In the genomic region with DNA sequence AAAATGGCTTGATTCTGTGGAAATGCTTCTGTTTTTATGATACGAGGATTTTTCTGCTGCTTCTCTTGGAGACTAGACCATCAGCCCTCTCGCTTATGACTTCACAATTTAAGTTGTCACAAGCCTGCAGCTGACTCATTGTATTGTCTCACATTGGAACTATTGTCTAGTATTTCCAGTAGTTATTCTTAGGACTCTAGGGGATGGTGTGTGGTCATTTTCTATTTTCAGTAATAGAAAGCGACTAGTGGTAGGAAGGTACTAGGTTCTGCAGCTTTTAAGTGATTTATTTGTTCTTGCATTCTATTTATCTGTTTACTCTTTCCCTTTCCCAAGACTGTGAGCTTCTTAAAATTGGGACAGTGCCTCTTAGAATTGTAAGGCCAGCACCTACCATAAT, we compare ENCODE assay signal across 9 cellular contexts.
DNase-seq lines count a peak whose midpoint lies in the region; ATAC-seq and TF ChIP-seq lines count a peak whose summit lies in the region.
"Had no signal": no experiment of that assay in that cellular context is flagged by ENCODE, and none has a peak within 500 bp of the region (broad histone marks: within the 10 kb centered on the region; RNA-seq: fewer than 3 reads in every experiment).

No MANE protein-coding gene starts in this region.

- no peaks in the 10 kb centered on the region for H3K27me3 Mint-ChIP-seq in activated CD8-positive, alpha-beta memory T cell treated with anti-CD3 and anti-CD28 coated beads, Interleukin-2, amount 10 ng/mL, durations not matched to agents 7 days and 5 days

- H3K27me3 ChIP-seq in breast epithelium (no peaks in the 10 kb centered on the region), transverse colon (no peaks in the 10 kb centered on the region)

- H3K9me3 Mint-ChIP-seq in activated CD8-positive, alpha-beta memory T cell treated with anti-CD3 and anti-CD28 coated beads, Interleukin-2, amount 10 ng/mL, durations not matched to agents 7 days and 5 days (ENCODE audit: low read depth) = no peaks in the 10 kb centered on the region

- H3K9me3 ChIP-seq in breast epithelium (no peaks in the 10 kb centered on the region), transverse colon (no peaks in the 10 kb centered on the region)

- H3K4me1 ChIP-seq in breast epithelium (no peaks in the 10 kb centered on the region), transverse colon (peaks cover 0 to 27% (median 1%) of the 10 kb centered on the region in 4 donors)

- intact Hi-C loops in breast epithelium (cut with DNase I; ENCODE audit: low total_unique reads) (no loop called here), transverse colon (cut with DNase I; ENCODE audit: low total_unique reads) (no loop called here)

- no peak overlapping the region for H3K4me3 ChIP-seq in breast epithelium
- no peak overlapping the region for H3K4me3 ChIP-seq in transverse colon

- H3K4me1 Mint-ChIP-seq in activated CD8-positive, alpha-beta memory T cell treated with anti-CD3 and anti-CD28 coated beads, Interleukin-2, amount 10 ng/mL, durations not matched to agents 7 days and 5 days = peaks cover 16% of the 10 kb centered on the region

- no peak overlapping the region for H3K4me3 Mint-ChIP-seq in activated CD8-positive, alpha-beta memory T cell treated with anti-CD3 and anti-CD28 coated beads, Interleukin-2, amount 10 ng/mL, durations not matched to agents 7 days and 5 days

- no peak for TF ChIP-seq EP300 in transverse colon (IDR thresholded peaks at IDR 0.05; ENCODE audit: low read depth)

- H3K36me3 Mint-ChIP-seq in activated CD8-positive, alpha-beta memory T cell treated with anti-CD3 and anti-CD28 coated beads, Interleukin-2, amount 10 ng/mL, durations not matched to agents 7 days and 5 days = peaks cover 64% of the 10 kb centered on the region

- peak in 1 of 3 donors; percentile 13 for TF ChIP-seq CTCF in breast epithelium (IDR thresholded peaks at IDR 0.05)
- TF ChIP-seq CTCF in transverse colon (IDR thresholded peaks at IDR 0.05) = no peak

- in situ Hi-C loops in transverse colon (cut with MboI; ENCODE audit: low pct_ligation_motif_present in 1 of 4, low pct_unique_long_range_greater_than_20kb in 1 of 4, low sequenced_read_pairs in 3 of 4) = no loop called here

- H3K27ac Mint-ChIP-seq in activated CD8-positive, alpha-beta memory T cell treated with anti-CD3 and anti-CD28 coated beads, Interleukin-2, amount 10 ng/mL, durations not matched to agents 7 days and 5 days = no peak overlapping the region

- no peaks in the 10 kb centered on the region for H3K36me3 ChIP-seq in breast epithelium
- peaks cover 0 to 43% (median 15%) of the 10 kb centered on the region in 4 donors for H3K36me3 ChIP-seq in transverse colon

- no peak for ATAC-seq in activated CD8-positive, alpha-beta memory T cell treated with anti-CD3 and anti-CD28 coated beads, Interleukin-2, amount 10 ng/mL, durations not matched to agents 7 days and 5 days
- no peak for ATAC-seq in GM19397 (IDR thresholded peaks at IDR 0.05; ENCODE audit: unreplicated experiment)

- TF ChIP-seq POLR2A in breast epithelium (IDR thresholded peaks at IDR 0.05) = no peak
- no peak for TF ChIP-seq POLR2A in transverse colon (IDR thresholded peaks at IDR 0.05)

- CTCF ChIA-PET in activated CD8-positive, alpha-beta memory T cell treated with anti-CD3 and anti-CD28 coated beads, Interleukin-2, amount 10 ng/mL, durations not matched to agents 7 days and 5 days (lab: Charles Lee) = interaction anchor here (1.0 to 1.2 kb wide), 2 partner anchors 18 to 143 kb away, joined by 3 to 4 read pairs; no protein-coding TSS in a partner anchor

- WGBS in transverse colon (ENCODE audit: low coverage in 1 of 2), 2 donors = 71 to 92% methylated on average over 2 to 3 of the region's 3 CpGs

- DNase-seq in SIG-M5 treated with dmso at 0.1 percent for 504 hours (lab: John Stamatoyannopoulos, UW; ENCODE audit: unreplicated experiment) (peak; percentile 10), SIG-M5 (lab: John Stamatoyannopoulos, UW) (no peak), breast epithelium (ENCODE audit: low spot score in 2 of 2) (no peak), inferior parietal cortex (ENCODE audit: extremely low spot score) (peak; percentile 95), transverse colon (no peak), HUDEP-2 (lab: John Stamatoyannopoulos, UW; ENCODE audit: unreplicated experiment in 76 of 76) (no peak)
- no peak for DNase-seq in activated CD8-positive, alpha-beta memory T cell treated with anti-CD3 and anti-CD28 coated beads, Interleukin-2, amount 10 ng/mL, durations not matched to agents 7 days and 5 days

- H3K27ac ChIP-seq in breast epithelium = peak overlapping the region; percentile 74 to 78
- peak overlapping the region in 3 of 4 donors; percentile 14 to 44 (median 18) for H3K27ac ChIP-seq in transverse colon
- H3K27ac ChIP-seq: 22Rv1 had no signal

Comparison
In these comparisons a context has a peak if more than half of its experiments do, and no peak if none do; other contexts are left out.
1. DNase-seq: peak in SIG-M5 treated with dmso at 0.1 percent for 504 hours (single experiment) and inferior parietal cortex (single experiment); none in SIG-M5 (single experiment), breast epithelium (0 of 2), transverse colon (single experiment), activated CD8-positive, alpha-beta memory T cell treated with anti-CD3 and anti-CD28 coated beads, Interleukin-2, amount 10 ng/mL, durations not matched to agents 7 days and 5 days (single experiment) and HUDEP-2 (0 of 76).